In genomic region chr2:239854596-239854995, GRCh38 we compare ENCODE assay signal across 17 cellular contexts.
DNase-seq lines count a peak whose midpoint lies in the region; TF ChIP-seq lines count a peak whose summit lies in the region.
"Had no signal": no experiment of that assay in that cellular context is flagged by ENCODE, and none has a peak within 500 bp of the region (broad histone marks: within the 10 kb centered on the region; RNA-seq: fewer than 3 reads in every experiment).

No MANE protein-coding gene starts in this region.

- no peak for TF ChIP-seq POLR2A in vagina (IDR thresholded peaks at IDR 0.05)

- H3K27me3 ChIP-seq in endodermal cell (ENCODE audit: control insufficient read depth, insufficient read depth, low read length, poor library complexity, severe bottlenecking) (peaks cover 68% of the 10 kb centered on the region), vagina (no peaks in the 10 kb centered on the region)

- H3K27me3 Mint-ChIP-seq in endodermal cell (ENCODE audit: insufficient read depth) = peaks cover 67% of the 10 kb centered on the region

- DNase-seq in endodermal cell (peak; percentile 18), fibroblast of the aortic adventitia (ENCODE audit: low read depth) (peak; percentile 2), posterior vena cava (ENCODE audit: low spot score) (peak; percentile 26), vagina (ENCODE audit: extremely low spot score in 2 of 2) (peak; percentile 7 to 37), globus pallidus (ENCODE audit: low spot score) (no peak), NCI-H82 treated with DMSO at 0.1 percent for 48 hours (lab: John Stamatoyannopoulos, UW; ENCODE audit: unreplicated experiment) (no peak), GM20000 (ENCODE audit: low spot score) (no peak)
- DNase-seq: ACHN; BE2C; C1 segment of cervical spinal cord; CD4-positive, CD25-positive, alpha-beta regulatory T cell; CD8-positive, alpha-beta memory T cell; COR-L47; DMS 273 treated with DMSO at 0.1 percent for 48 hours; DMS53; GM23248 had no signal

- H3K4me3 Mint-ChIP-seq in endodermal cell = no peak overlapping the region
- H3K4me3 Mint-ChIP-seq: CD4-positive, CD25-positive, alpha-beta regulatory T cell; CD8-positive, alpha-beta memory T cell had no signal

- no peaks in the 10 kb centered on the region for H3K36me3 Mint-ChIP-seq in endodermal cell (ENCODE audit: low read depth)
- H3K36me3 Mint-ChIP-seq: CD4-positive, CD25-positive, alpha-beta regulatory T cell had no signal

- H3K4me1 ChIP-seq in endodermal cell (ENCODE audit: control insufficient read depth, insufficient read depth, low read length) (no peaks in the 10 kb centered on the region), vagina (no peaks in the 10 kb centered on the region)
- H3K4me1 ChIP-seq: BE2C, HAP-1 had no signal

- H3K4me1 Mint-ChIP-seq in endodermal cell = no peaks in the 10 kb centered on the region
- H3K4me1 Mint-ChIP-seq: CD4-positive, CD25-positive, alpha-beta regulatory T cell; CD8-positive, alpha-beta memory T cell had no signal

- no peak for TF ChIP-seq CTCF in endodermal cell (conservative IDR thresholded peaks at IDR 0.05)
- no peak for TF ChIP-seq CTCF in fibroblast of the aortic adventitia (IDR thresholded peaks at IDR 0.05; ENCODE audit: insufficient read depth, low read length)
- TF ChIP-seq CTCF in vagina (IDR thresholded peaks at IDR 0.05) = no peak
- TF ChIP-seq CTCF in GM20000 (IDR thresholded peaks at IDR 0.05; ENCODE audit: extremely low read depth, missing control alignments) = no peak

- intact Hi-C loops in posterior vena cava (cut with DNase I) = no loop called here
- intact Hi-C loops in vagina (cut with DNase I) = no loop called here

- no peak overlapping the region for H3K27ac Mint-ChIP-seq in endodermal cell
- H3K27ac Mint-ChIP-seq: CD4-positive, CD25-positive, alpha-beta regulatory T cell; CD8-positive, alpha-beta memory T cell had no signal

- H3K9me3 ChIP-seq in endodermal cell (ENCODE audit: control insufficient read depth, low read length) (peaks cover 20% of the 10 kb centered on the region), vagina (peaks cover 7% of the 10 kb centered on the region)
- H3K9me3 ChIP-seq: BE2C, HAP-1 had no signal

- H3K36me3 ChIP-seq in endodermal cell (ENCODE audit: control insufficient read depth, insufficient read depth, low read length) (no peaks in the 10 kb centered on the region), vagina (no peaks in the 10 kb centered on the region)
- H3K36me3 ChIP-seq: BE2C, HAP-1 had no signal

- H3K9ac ChIP-seq in endodermal cell (ENCODE audit: extremely low read depth, low read length, poor library complexity, severe bottlenecking) = no peak overlapping the region
- H3K9ac ChIP-seq: GM23248 had no signal

- H3K4me3 ChIP-seq in endodermal cell (ENCODE audit: low read length) (no peak overlapping the region), fibroblast of the aortic adventitia (ENCODE audit: low read depth, low read length) (no peak overlapping the region), vagina (no peak overlapping the region)
- H3K4me3 ChIP-seq: GM23248, HAP-1 had no signal

- H3K27ac ChIP-seq in endodermal cell (ENCODE audit: low read depth, low read length) = no peak overlapping the region
- no peak overlapping the region for H3K27ac ChIP-seq in vagina
- H3K27ac ChIP-seq: GM23248 had no signal

- WGBS in endodermal cell (ENCODE audit: insufficient coverage in 1 of 2, insufficient read length in 1 of 2), 2 experiments = 91 to 92% methylated on average over 5 of the region's 5 CpGs

- H3K9me3 Mint-ChIP-seq in endodermal cell = peaks cover 25% of the 10 kb centered on the region

Comparison
In these comparisons a context has a peak if more than half of its experiments do, and no peak if none do; other contexts are left out.
1. DNase-seq: peak in endodermal cell (single experiment), fibroblast of the aortic adventitia (single experiment), posterior vena cava (single experiment) and vagina (2 of 2); none in globus pallidus (single experiment), NCI-H82 treated with DMSO at 0.1 percent for 48 hours (single experiment) and GM20000 (single experiment).